Comparison of ENCODE assay signal across 36 cellular contexts in genomic region chr6:40604082-40604481, GRCh38. TPM values are rescaled to one million over a fixed set of nuclear protein-coding genes. Genes with fewer than 3 reads are reported as not detected.
"Had no signal": no experiment of that assay in that cellular context is flagged by ENCODE, and none has a peak within 500 bp of the region (broad histone marks: within the 10 kb centered on the region; RNA-seq: fewer than 3 reads in every experiment).

No MANE protein-coding gene starts in this region.

- H3K36me3 ChIP-seq: adrenal gland, ascending aorta, brain microvascular endothelial cell, breast epithelium, cardiac muscle cell had no signal

- H3K27ac ChIP-seq: adrenal gland, ascending aorta, body of pancreas, brain microvascular endothelial cell, breast epithelium, cardiac muscle cell had no signal

- H3K27me3 ChIP-seq: ascending aorta, body of pancreas, brain microvascular endothelial cell had no signal

- H3K4me1 ChIP-seq: adrenal gland, ascending aorta, body of pancreas, breast epithelium had no signal

- H3K4me3 ChIP-seq: adrenal gland, ascending aorta, body of pancreas, breast epithelium, cardiac muscle cell had no signal

- FAIRE-seq: astrocyte had no signal

- ATAC-seq: activated naive CD4-positive, alpha-beta T cell treated with anti-CD3 and anti-CD28 coated beads, Interleukin-2, amount 50 U/mL, for 72 hours; activated naive CD8-positive, alpha-beta T cell treated with anti-CD3 and anti-CD28 coated beads, Interleukin-2, amount 50 U/mL, for 24 hours; activated T-cell treated with anti-CD3 and anti-CD28 coated beads, Interleukin-2, amount 50 U/mL, for 4 hours; activated T-cell treated with anti-CD3 and anti-CD28 coated beads, Interleukin-2, amount 50 U/mL, for 72 hours; activated T-helper 17 cell treated with anti-CD3 and anti-CD28 coated beads, Interleukin-2, amount 50 U/mL, for 72 hours; body of pancreas had no signal

- H3K9me3 ChIP-seq: adrenal gland, ascending aorta, body of pancreas, breast epithelium had no signal

- DNase-seq: activated effector memory CD4-positive, alpha-beta T cell treated with anti-CD3 and anti-CD28 coated beads, Interleukin-2, amount 50 U/mL, for 16 hours; activated effector memory CD4-positive, alpha-beta T cell treated with Interleukin-2 at 50 U/mL for 16 hours; activated gamma-delta T cell; activated gamma-delta T cell treated with Interleukin-2 at 50 U/mL for 16 hours; activated naive CD4-positive, alpha-beta T cell; activated naive CD4-positive, alpha-beta T cell treated with anti-CD3 and anti-CD28 coated beads for 36 hours; activated naive CD4-positive, alpha-beta T cell treated with anti-CD3 and anti-CD28 coated beads, Interleukin-2, amount 10 ng/mL, durations not matched to agents 7 days and 5 days; activated naive CD4-positive, alpha-beta T cell treated with anti-CD3 and anti-CD28 coated beads, Interleukin-2, amount 50 U/mL, for 16 hours; activated naive CD4-positive, alpha-beta T cell treated with Interleukin-2 at 50 U/mL for 16 hours; activated naive CD8-positive, alpha-beta T cell treated with anti-CD3 and anti-CD28 coated beads for 36 hours; activated naive CD8-positive, alpha-beta T cell treated with anti-CD3 and anti-CD28 coated beads, Interleukin-2, amount 10 ng/mL, durations not matched to agents 7 days and 5 days; activated naive CD8-positive, alpha-beta T cell treated with anti-CD3 and anti-CD28 coated beads, Interleukin-2, amount 50 U/mL, for 24 hours; activated T-cell treated with anti-CD3 and anti-CD28 coated beads for 4 hours; activated T-cell treated with anti-CD3 and anti-CD28 coated beads, Interleukin-2, amount 50 U/mL, for 1 hour; activated T-cell treated with anti-CD3 and anti-CD28 coated beads, Interleukin-2, amount 50 U/mL, for 24 hours; activated T-cell treated with anti-CD3 and anti-CD28 coated beads, Interleukin-2, amount 50 U/mL, for 4 hours; activated T-cell treated with anti-CD3 and anti-CD28 coated beads, Interleukin-2, amount 50 U/mL, for 48 hours; activated T-cell treated with anti-CD3 and anti-CD28 coated beads, Interleukin-2, amount 50 U/mL, for 72 hours; adrenal gland; amniotic stem cell; amygdala; anterior cingulate cortex; aorta; body of pancreas; brain microvascular endothelial cell; caudate nucleus; central memory CD4-positive, alpha-beta T cell; cerebellar nuclear complex had no signal

RNA-seq across cellular contexts. Expression of gene LRFN2, which starts 16.9 kb away (rescaled TPM):
- total RNA-seq: activated naive CD4-positive, alpha-beta T cell treated with anti-CD3 and anti-CD28 coated beads for 36 hours; activated naive CD4-positive, alpha-beta T cell treated with anti-CD3 and anti-CD28 coated beads, Interleukin-2, amount 50 U/mL, for 72 hours; activated naive CD8-positive, alpha-beta T cell treated with anti-CD3 and anti-CD28 coated beads for 36 hours; activated naive CD8-positive, alpha-beta T cell treated with anti-CD3 and anti-CD28 coated beads, Interleukin-2, amount 10 ng/mL, durations not matched to agents 7 days and 5 days; activated T-cell treated with anti-CD3 and anti-CD28 coated beads, Interleukin-2, amount 50 U/mL, for 4 hours; activated T-helper 2 cell treated with anti-CD3 and anti-CD28 coated beads, Interferon-gamma antibody, Interleukin-2, Interleukin-4, amounts not matched to agents 10 μg/mL and 5 μg/mL and 100 μg/mL, durations not matched to agents 14 hours and 24 hours and 36 hours; aorta; ascending aorta; breast epithelium; cardiac septum had no signal
- polyA plus RNA-seq: aorta, cardiac muscle cell had no signal
